In the genomic region with DNA sequence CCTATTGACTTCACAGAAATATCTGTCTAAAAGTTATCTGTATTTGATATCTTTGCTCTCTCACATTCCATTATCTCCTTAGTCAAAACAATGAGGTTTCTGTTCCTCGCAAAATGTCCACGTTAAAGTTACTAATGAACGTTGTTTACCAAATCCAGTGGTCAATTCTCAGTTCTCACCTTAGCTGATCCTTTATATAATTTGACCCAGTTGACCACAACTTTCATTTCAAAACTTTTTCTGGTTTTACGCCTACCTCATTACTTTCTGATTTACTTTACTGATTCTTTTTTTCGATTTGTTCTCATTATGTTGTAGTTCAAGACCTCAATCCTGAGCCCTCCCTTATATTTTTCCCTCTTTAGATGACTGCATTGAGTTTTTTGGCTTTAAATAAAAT, we compare ENCODE assay signal across 11 cellular contexts.
"Had no signal": no experiment of that assay in that cellular context is flagged by ENCODE, and none has a peak within 500 bp of the region (broad histone marks: within the 10 kb centered on the region; RNA-seq: fewer than 3 reads in every experiment).

No MANE protein-coding gene starts in this region.

- H3K4me3 ChIP-seq: GM23248, HAP-1, K562 had no signal

- H3K9me3 ChIP-seq: HAP-1 had no signal

- DNase-seq: GM23248, GOT3, H7, HFFc6, IMR-90, Kasumi-1, KG1 had no signal

- H3K4me1 ChIP-seq: HAP-1 had no signal

- ATAC-seq: HCT116, K562 had no signal

- H3K27ac ChIP-seq: GM23248 had no signal

- H3K27ac Mint-ChIP-seq: HFFc6 had no signal

- H3K9me3 Mint-ChIP-seq: HFFc6 had no signal

- H3K9ac ChIP-seq: GM23248 had no signal

- FAIRE-seq: HTR-8/SVneo, K562 had no signal

- H3K36me3 ChIP-seq: HAP-1 had no signal

- H2AFZ ChIP-seq: GM23248 had no signal

- H3K4me3 Mint-ChIP-seq: HFFc6 had no signal
